In the genomic region with DNA sequence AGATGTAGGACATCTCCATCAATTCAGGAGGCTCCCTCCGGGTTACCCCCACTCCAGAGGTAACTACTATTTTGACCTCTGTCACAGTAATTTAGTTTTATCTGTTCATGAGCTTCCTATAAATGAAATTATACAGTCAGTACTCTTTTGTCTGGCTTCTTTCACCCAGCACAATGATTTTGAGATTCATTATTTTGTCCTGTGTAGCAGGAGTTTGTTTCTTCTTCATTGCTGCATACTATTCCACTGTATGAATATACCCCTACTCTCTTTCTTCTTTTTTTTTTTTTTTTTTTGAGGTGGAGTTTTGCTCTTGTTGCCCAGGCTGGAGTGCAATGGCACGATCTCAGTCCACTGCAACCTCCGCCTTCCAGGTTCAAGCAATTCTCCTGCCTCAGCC, we compare ENCODE assay signal across 9 cellular contexts. TPM values are rescaled to one million over a fixed set of nuclear protein-coding genes. Genes with fewer than 3 reads are reported as not detected.
DNase-seq lines count a peak whose midpoint lies in the region; ATAC-seq, FAIRE-seq and TF ChIP-seq lines count a peak whose summit lies in the region.
"Had no signal": no experiment of that assay in that cellular context is flagged by ENCODE, and none has a peak within 500 bp of the region (broad histone marks: within the 10 kb centered on the region; RNA-seq: fewer than 3 reads in every experiment).

No MANE protein-coding gene starts in this region.

- no peak for ATAC-seq in GM19035 (IDR thresholded peaks at IDR 0.05; ENCODE audit: unreplicated experiment)
- ATAC-seq in HG03354 (IDR thresholded peaks at IDR 0.05; ENCODE audit: poor library complexity, severe bottlenecking, unreplicated experiment) = no peak

- intact Hi-C loops in cardiac septum (cut with DNase I) (no loop called here), ovary (cut with DNase I) (no loop called here)

- TF ChIP-seq CTCF in right atrium auricular region (IDR thresholded peaks at IDR 0.05) = no peak
- no peak for TF ChIP-seq CTCF in epithelial cell of proximal tubule (conservative IDR thresholded peaks at IDR 0.05; ENCODE audit: low read depth, low read length)
- TF ChIP-seq CTCF in ovary (IDR thresholded peaks at IDR 0.05) = no peak

- WGBS in ovary, 3 donors = 78 to 87% (median 82%) methylated on average over 3 of the region's 3 CpGs

- no peak for TF ChIP-seq POLR2A in ovary (IDR thresholded peaks at IDR 0.05)

- no peaks in the 10 kb centered on the region for H3K9me3 ChIP-seq in right atrium auricular region
- H3K9me3 ChIP-seq in ovary = no peaks in the 10 kb centered on the region

- H3K27me3 ChIP-seq in right atrium auricular region = no peaks in the 10 kb centered on the region
- H3K27me3 ChIP-seq in ovary = no peaks in the 10 kb centered on the region

- H3K36me3 ChIP-seq in right atrium auricular region (peaks cover 8% of the 10 kb centered on the region), ovary (no peaks in the 10 kb centered on the region)

- no peak for DNase-seq in right atrium auricular region (ENCODE audit: low spot score)
- DNase-seq in cardiac septum (ENCODE audit: low spot score) = no peak
- DNase-seq in epithelial cell of proximal tubule (ENCODE audit: low read depth) = no peak
- DNase-seq in ovary = no peak
- no peak for DNase-seq in NCI-H2227 (lab: John Stamatoyannopoulos, UW; ENCODE audit: unreplicated experiment)
- no peak for DNase-seq in HTR-8/SVneo (ENCODE audit: insufficient read length, low spot score)
- DNase-seq: activated T-cell treated with anti-CD3 and anti-CD28 coated beads, Interleukin-2, amount 50 U/mL, for 1 hour had no signal

- TF ChIP-seq EP300 in ovary (IDR thresholded peaks at IDR 0.05) = no peak

- H3K4me1 ChIP-seq in right atrium auricular region (peaks cover 0 to 68% of the 10 kb centered on the region in 2 donors), ovary (ENCODE audit: insufficient read depth) (peaks cover 24% of the 10 kb centered on the region)

- no peak for FAIRE-seq in HTR-8/SVneo (lab: Jason Lieb, UNC)

- H3K4me3 ChIP-seq in right atrium auricular region = no peak overlapping the region
- peak overlapping the region; percentile 1 for H3K4me3 ChIP-seq in epithelial cell of proximal tubule (ENCODE audit: low read depth, low read length)
- H3K4me3 ChIP-seq in ovary = no peak overlapping the region

- H3K27ac ChIP-seq in right atrium auricular region = peak overlapping the region; percentile 94 to 96
- peak overlapping the region; percentile 92 to 94 for H3K27ac ChIP-seq in ovary

RNA-seq across cellular contexts. Expression of a gene that starts 11.8 kb away (rescaled TPM):
- total RNA-seq in right atrium auricular region (10 to 100 TPM; 14.6 to 17.3 TPM), cardiac septum (12.5 TPM), epithelial cell of proximal tubule (14.4 and 22.5 TPM in 2 replicates), ovary (10 to 100 TPM in 5 of 7 donors, 1 to 10 TPM in 2; 6.8 to 15.3 (median 12.0) TPM)
- 1 to 10 TPM; 2.9 to 6.8 TPM for polyA plus RNA-seq in ovary

RNA-seq across cellular contexts. Expression of a gene that starts 12.4 kb away (rescaled TPM):
- total RNA-seq in right atrium auricular region (10 to 100 TPM; 10.4 to 11.4 TPM), cardiac septum (9.4 TPM), epithelial cell of proximal tubule (42.3 and 46.6 TPM in 2 replicates), ovary (10 to 100 TPM; 19.1 to 47.8 (median 35.6) TPM)
- 10 to 100 TPM; 17.9 to 29.0 TPM for polyA plus RNA-seq in ovary

RNA-seq across cellular contexts. Expression of a gene that starts 22.0 kb away (rescaled TPM):
- 10 to 100 TPM; 49.1 to 77.1 TPM for total RNA-seq in right atrium auricular region
- total RNA-seq in cardiac septum = 79.8 TPM
- total RNA-seq in epithelial cell of proximal tubule = 82.3 and 99.8 TPM in 2 replicates
- total RNA-seq in ovary = 100 to 1,000 TPM in 2 of 7 donors, 10 to 100 TPM in 5; 43.8 to 119 (median 97.8) TPM
- polyA plus RNA-seq in ovary = 10 to 100 TPM; 15.4 to 67.1 TPM

RNA-seq across cellular contexts. Expression of a gene that starts 27.3 kb away (rescaled TPM):
- total RNA-seq in right atrium auricular region = under 1 TPM in 1 of 2 donors, not detected in 1; 0.31 TPM
- not detected for total RNA-seq in cardiac septum
- total RNA-seq in epithelial cell of proximal tubule = 0.92 TPM in 1 of 2 replicates, not detected in the other
- total RNA-seq in ovary = 10 to 100 TPM in 1 of 7 donors, 1 to 10 TPM in 2, under 1 TPM in 2, not detected in 2; 0.43 to 27.9 (median 1.4) TPM
- under 1 TPM in 1 of 2 donors, not detected in 1; 0.54 TPM for polyA plus RNA-seq in ovary

RNA-seq across cellular contexts. Expression of a gene that starts 38.1 kb away (rescaled TPM):
- total RNA-seq in right atrium auricular region (10 to 100 TPM; 27.5 to 29.7 TPM), cardiac septum (39.5 TPM), epithelial cell of proximal tubule (20.8 and 22.2 TPM in 2 replicates), ovary (10 to 100 TPM; 14.2 to 50.5 (median 34.5) TPM)
- polyA plus RNA-seq in ovary = 10 to 100 TPM; 28.6 to 35.1 TPM
